In the genomic region with DNA sequence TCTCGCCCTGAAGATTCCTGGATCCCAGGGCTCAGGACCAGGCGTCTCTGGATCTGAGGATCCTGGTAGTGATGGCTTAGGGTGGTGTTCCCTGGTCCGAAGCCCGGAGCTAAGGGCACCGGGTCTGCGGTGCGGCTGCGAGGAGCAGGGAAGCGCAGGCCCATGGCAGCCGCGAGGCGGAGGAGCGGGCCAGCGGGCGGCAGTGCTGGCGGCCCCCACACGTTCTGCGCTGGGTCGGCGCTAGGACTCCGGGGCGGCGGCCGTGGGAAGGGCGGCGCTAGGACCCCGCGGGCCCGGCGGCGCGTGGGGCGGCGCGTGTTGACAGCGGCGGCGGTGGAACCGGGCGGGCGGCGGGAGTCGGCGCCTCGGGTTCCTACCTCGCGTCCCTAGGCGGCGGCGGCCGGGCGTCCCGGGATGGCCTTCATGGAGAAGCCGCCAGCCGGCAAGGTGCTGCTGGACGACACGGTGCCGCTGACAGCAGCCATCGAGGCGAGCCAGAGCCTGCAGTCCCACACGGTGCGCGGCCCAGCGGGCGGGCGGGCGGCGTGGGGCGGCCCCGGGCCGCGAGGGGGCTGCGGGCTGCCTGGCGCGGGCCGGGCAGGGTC, we compare ENCODE assay signal across 8 cellular contexts. TPM values are rescaled to one million over a fixed set of nuclear protein-coding genes. Genes with fewer than 3 reads are reported as not detected.
A peak's percentile ranks its signal among the peaks of the same experiment; 100 is the strongest.
DNase-seq lines count a peak whose midpoint lies in the region; ATAC-seq and TF ChIP-seq lines count a peak whose summit lies in the region.

PXK (plus strand) TSS at position 318 of the 605 bp plus-strand sequence; CDS start at position 415, 97 bp downstream.

- DNase-seq in ELF-1 (ENCODE audit: low read depth, low spot score) (peak; percentile 60), IMR-90 (peak; percentile 70), amygdala (lab: John Stamatoyannopoulos, UW) (peak; percentile 15 to 89 (median 69)), left cardiac atrium (peak; percentile 86), progenitor cell of endocrine pancreas (ENCODE audit: low spot score, unreplicated experiment) (peak; percentile 58), upper lobe of left lung (peak; percentile 85 to 98)

- H3K9me3 Mint-ChIP-seq in progenitor cell of endocrine pancreas (ENCODE audit: low read depth), result no peaks in the 10 kb centered on the region

- peak within 1 kb of the TSS; percentile 96 for H4K5ac ChIP-seq in IMR-90 (ENCODE audit: low read depth, low read length)

- H3K23ac ChIP-seq in IMR-90 (ENCODE audit: low read depth, low read length), result peak within 1 kb of the TSS; percentile 88; the same call in 1 of the 2 replicates

- H3K36me3 ChIP-seq in IMR-90 (ENCODE audit: control insufficient read depth, insufficient read depth, low read length) (no peaks in the 10 kb centered on the region), upper lobe of left lung (no peaks in the 10 kb centered on the region)

- H3K27ac Mint-ChIP-seq in progenitor cell of endocrine pancreas, result peak within 1 kb of the TSS; percentile 86

- peaks cover 4% of the 10 kb centered on the region; the same call in 1 of the 2 replicates for H3K9me1 ChIP-seq in IMR-90 (ENCODE audit: insufficient read depth, low read length)

- H3K27ac ChIP-seq in IMR-90 (ENCODE audit: insufficient read depth, low read length), result peak within 1 kb of the TSS; percentile 93
- H3K27ac ChIP-seq in upper lobe of left lung, result peak within 1 kb of the TSS; percentile 57 to 89 (median 80)

- peak within 1 kb of the TSS; percentile 98 for H3K14ac ChIP-seq in IMR-90 (replicated peaks; ENCODE audit: low read depth, low read length)

- peak within 1 kb of the TSS; percentile 94 for H3K4me3 Mint-ChIP-seq in progenitor cell of endocrine pancreas (ENCODE audit: low read depth)

- peak within 1 kb of the TSS; percentile 92 for H2BK20ac ChIP-seq in IMR-90 (ENCODE audit: low read depth, low read length)

- H3K4me1 Mint-ChIP-seq in progenitor cell of endocrine pancreas (ENCODE audit: low read depth), result peaks cover 11% of the 10 kb centered on the region

- peak; percentile 32; the same call in 1 of the 2 replicates for TF ChIP-seq POLR2A in IMR-90 (IDR thresholded peaks at IDR 0.05; ENCODE audit: low read depth, low read length)
- peak in 1 of 4 donors; percentile 74 for TF ChIP-seq POLR2A in upper lobe of left lung (IDR thresholded peaks at IDR 0.05)

- peak within 1 kb of the TSS; percentile 74 to 98 for H4K8ac ChIP-seq in IMR-90 (ENCODE audit: low read depth in 2 of 2, low read length in 2 of 2)

- H3K27me3 Mint-ChIP-seq in progenitor cell of endocrine pancreas, result peaks cover 11% of the 10 kb centered on the region

- ATAC-seq in GM21526 (IDR thresholded peaks at IDR 0.05; ENCODE audit: low FRiP score, unreplicated experiment) (peak; percentile 84), IMR-90 (ENCODE audit: low read depth) (peak; percentile 87), left cardiac atrium (peak; percentile 96 to 97), upper lobe of left lung (ENCODE audit: low FRiP score in 2 of 2) (peak; percentile 87 to 95)

- H3K18ac ChIP-seq in IMR-90 (ENCODE audit: low read depth, low read length), result peak within 1 kb of the TSS; percentile 87

- H3K4me1 ChIP-seq in IMR-90 (ENCODE audit: control insufficient read depth, insufficient read depth, low read length) (peaks cover 16% of the 10 kb centered on the region), upper lobe of left lung (peaks cover 26 to 39% (median 28%) of the 10 kb centered on the region in 4 donors)

- no TSS peak for BruUV-seq in IMR-90 (replicated peaks; lab: Mats Ljungman, UMichigan)

- in situ Hi-C loops in IMR-90 (cut with MboI; ENCODE audit: low sequenced_read_pairs), result loop anchor here (5.0 kb wide), 1 partner anchor 80 kb away; no protein-coding TSS in a partner anchor

- CTCF ChIA-PET in IMR-90 (lab: Yijun Ruan, JAX), result interaction anchor here (0.6 kb wide), 1 partner anchor 92 kb away, joined by 4 read pairs; no protein-coding TSS in a partner anchor

- peak within 1 kb of the TSS; percentile 88 for H2BK5ac ChIP-seq in IMR-90 (ENCODE audit: low read depth, low read length, poor library complexity, severe bottlenecking)

- H3K79me1 ChIP-seq in IMR-90 (ENCODE audit: low read depth in 1 of 2, low read length in 2 of 2), result peaks cover 9 to 36% of the 10 kb centered on the region in 2 experiments; a peak in 3 of 4 replicates

- H3K9me3 ChIP-seq in IMR-90 (ENCODE audit: control insufficient read depth, insufficient read depth, low read length) (no peaks in the 10 kb centered on the region), upper lobe of left lung (no peaks in the 10 kb centered on the region)

- H3K4me3 ChIP-seq in IMR-90 (ENCODE audit: insufficient read depth, low read depth, low read length) (peak within 1 kb of the TSS; percentile 91), upper lobe of left lung (peak within 1 kb of the TSS; percentile 53 to 97 (median 94))

- 2% methylated on average over 28 of the region's 76 CpGs; no CpG with 5 or more reads in 1 of the 2 experiments for WGBS in IMR-90 (ENCODE audit: extremely low coverage in 2 of 2, insufficient read length in 1 of 2), 2 experiments
- WGBS in upper lobe of left lung, 2 donors, result 1% methylated on average over 27 of the region's 76 CpGs; no CpG with 5 or more reads in 1 of the 2 donors

- H3K4me2 ChIP-seq in IMR-90 (ENCODE audit: low read depth, low read length), result peak within 1 kb of the TSS; percentile 94

- TF ChIP-seq EP300 in upper lobe of left lung (IDR thresholded peaks at IDR 0.05), result no peak

- peak within 1 kb of the TSS; percentile 93 for H3K9ac ChIP-seq in IMR-90 (ENCODE audit: low read depth, low read length)

- TF ChIP-seq RAD21 in IMR-90 (IDR thresholded peaks at IDR 0.05; ENCODE audit: low read length), result peak; percentile 46

- intact Hi-C loops in IMR-90 (cut with micrococcal nuclease), result loop anchor here (1.0 to 10.0 kb wide), 3 partner anchors 82 to 292 kb away; partner anchors contain the start of gene KCTD6
- intact Hi-C loops in T-helper 2 cell treated with Interferon-gamma antibody and Interleukin-4, amounts not matched to agents 100 ng/mL and 5 ng/mL, for 36 hours (cut with micrococcal nuclease), result loop anchor here (1.0 to 10.0 kb wide), 9 partner anchors 8 to 1108 kb away; partner anchors contain the start of genes APPL1, HTD2, PDHB and RPP14
- intact Hi-C loops in left cardiac atrium (cut with DNase I), result loop anchor here (5.0 kb wide), 3 partner anchors 65 to 160 kb away; partner anchors contain the start of gene KCTD6 (in 1 of the 2)

- H3K36me3 Mint-ChIP-seq in progenitor cell of endocrine pancreas (ENCODE audit: insufficient read depth), result no peaks in the 10 kb centered on the region

- peaks cover 11% of the 10 kb centered on the region; the same call in 1 of the 2 replicates for H4K20me1 ChIP-seq in IMR-90 (ENCODE audit: insufficient read depth, low read length)

- H3K27me3 ChIP-seq in IMR-90 (ENCODE audit: control insufficient read depth, insufficient read depth, low read length) (no peaks in the 10 kb centered on the region), upper lobe of left lung (no peaks in the 10 kb centered on the region)

- dilution Hi-C loops in IMR-90 (cut with HindIII; ENCODE audit: low sequenced_read_pairs, unreplicated experiment), result no loop called here

- peak within 1 kb of the TSS; percentile 95 for H2BK120ac ChIP-seq in IMR-90 (ENCODE audit: low read depth, low read length)

- peak; percentile 37 for TF ChIP-seq CTCF in IMR-90 (conservative IDR thresholded peaks at IDR 0.05; ENCODE audit: low read depth, low read length)
- TF ChIP-seq CTCF in progenitor cell of endocrine pancreas (IDR thresholded peaks at IDR 0.05; ENCODE audit: unreplicated experiment), result peak; percentile 17
- peak in 5 of 6 experiments; percentile 20 to 65 (median 54) for TF ChIP-seq CTCF in upper lobe of left lung (IDR thresholded peaks at IDR 0.05)

- peak within 1 kb of the TSS; percentile 52 for H3K56ac ChIP-seq in IMR-90 (ENCODE audit: extremely low read depth, insufficient read depth, low read length)

- H3K4ac ChIP-seq in IMR-90 (ENCODE audit: low read depth, low read length), result peak within 1 kb of the TSS; percentile 96

- H2AFZ ChIP-seq in IMR-90 (replicated peaks; ENCODE audit: low read length, poor library complexity), result peak within 1 kb of the TSS; percentile 98

- POLR2A ChIA-PET in IMR-90 (lab: Charles Lee; ENCODE audit: unreplicated experiment), result interaction anchor here (0.5 to 0.6 kb wide), 3 partner anchors 51 to 735 kb away, joined by 3 to 5 read pairs (median 3); no protein-coding TSS in a partner anchor

- peak within 1 kb of the TSS; percentile 69; the same call in 1 of the 3 replicates for H2BK15ac ChIP-seq in IMR-90 (ENCODE audit: low read depth, low read length)

- H2AK5ac ChIP-seq in IMR-90 (ENCODE audit: low read depth, low read length), result peak within 1 kb of the TSS; percentile 78; the same call in 1 of the 2 replicates

- H2AK9ac ChIP-seq in IMR-90 (replicated peaks; ENCODE audit: low read depth, low read length, poor library complexity), result peak within 1 kb of the TSS; percentile 85

- H4K91ac ChIP-seq in IMR-90 (ENCODE audit: insufficient read depth, low read depth, low read length), result peak within 1 kb of the TSS; percentile 89

TF ChIP-seq in IMR-90, 13 proteins besides CTCF, POLR2A, EP300 and RAD21:
- TF ChIP-seq FOS (IDR thresholded peaks at IDR 0.05; ENCODE audit: low read depth, low read length) (no peak), SMC3 (IDR thresholded peaks at IDR 0.05; ENCODE audit: low read depth, low read length) (peak; percentile 14; the same call in 1 of the 2 replicates), MXI1 (IDR thresholded peaks at IDR 0.05; ENCODE audit: borderline replicate concordance, low read depth, low read length) (peak; percentile 94), RCOR1 (IDR thresholded peaks at IDR 0.05; ENCODE audit: insufficient replicate concordance, low read length) (peak; percentile 72), CHD1 (IDR thresholded peaks at IDR 0.05; ENCODE audit: low read depth, low read length) (no peak), RFX5 (IDR thresholded peaks at IDR 0.05; ENCODE audit: low read depth, low read length) (no peak), BHLHE40 (IDR thresholded peaks at IDR 0.05; ENCODE audit: low read depth, low read length) (0 out of 2 replicates have a peak, but pooled peaks have one; percentile 52), NFE2L2 (IDR thresholded peaks at IDR 0.05; ENCODE audit: low read depth, low read length) (no peak), MAZ (IDR thresholded peaks at IDR 0.05; ENCODE audit: borderline replicate concordance, low read depth, low read length) (peak; percentile 88; the same call in 1 of the 2 replicates)

RNA-seq across cellular contexts. Expression of gene PXK, which starts in this region (rescaled TPM):
- total RNA-seq in IMR-90 (2012; rRNA removed), result 14.3 and 15.6 TPM in 2 replicates
- polyA plus RNA-seq in IMR-90 (2012; rRNA removed), result 16.4 and 17.7 TPM in 2 replicates
- 7.9 and 8.2 TPM in 2 replicates for polyA plus RNA-seq in IMR-90 (2012; cell fraction: cytosol; rRNA removed)
- polyA plus RNA-seq in IMR-90 (2012; cell fraction: nucleus; rRNA removed; ENCODE audit: low replicate concordance), result 5.9 and 25.5 TPM in 2 replicates
- 38.2 and 41.3 TPM in 2 replicates for total RNA-seq in T-helper 2 cell treated with Interferon-gamma antibody and Interleukin-4, amounts not matched to agents 100 ng/mL and 5 ng/mL, for 36 hours
- total RNA-seq in left cardiac atrium, result 10 to 100 TPM; 13.3 to 15.1 TPM
- 11.7 and 12.5 TPM in 2 replicates for total RNA-seq in progenitor cell of endocrine pancreas
- 10 to 100 TPM; 17.6 to 38.8 (median 23.2) TPM for total RNA-seq in upper lobe of left lung

Comparison
In these comparisons a context has a peak if more than half of its experiments do, and no peak if none do; other contexts are left out.
1. Peak in every context shown above with its lines: DNase-seq, ATAC-seq, H3K4me3 ChIP-seq and H3K27ac ChIP-seq.